Comparison of ENCODE assay signal across 1 cellular context in the genomic region with DNA sequence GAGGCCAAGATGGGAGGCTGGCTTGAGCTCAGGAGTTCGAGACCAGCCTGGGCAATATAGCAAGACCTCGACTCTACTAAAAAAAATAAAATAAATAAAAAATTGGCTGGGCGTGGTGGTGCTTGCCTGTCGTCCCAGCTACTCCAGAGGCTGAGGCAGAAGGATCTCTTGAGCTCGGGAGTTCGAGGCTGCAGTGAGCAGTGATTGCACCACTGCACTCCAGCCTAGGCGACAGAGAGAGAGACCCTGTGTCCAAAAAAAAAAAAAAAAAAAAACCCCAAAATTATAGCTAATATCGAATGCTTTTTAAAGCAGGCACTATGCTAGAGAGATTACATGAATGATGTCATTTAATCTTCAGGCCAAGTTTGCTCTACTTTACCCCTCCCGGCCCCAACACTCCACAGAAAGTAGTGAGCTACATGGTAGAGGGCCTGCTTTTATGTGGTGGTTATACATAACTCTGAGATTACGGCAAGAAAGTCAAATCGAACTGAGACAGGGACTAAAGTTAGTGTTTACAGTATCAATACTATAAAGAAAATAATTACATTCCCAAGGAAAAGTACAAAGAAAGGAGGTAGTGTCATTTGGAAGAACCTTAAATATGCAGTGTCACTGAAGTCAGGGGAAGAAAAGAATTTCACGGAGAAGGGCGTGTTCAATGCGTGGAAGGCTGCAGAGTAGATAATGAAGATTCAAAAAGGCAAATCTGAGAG.
TF ChIP-seq lines count a peak whose summit lies in the region.

No MANE protein-coding gene starts in this region.

TF ChIP-seq in GM23338, 12 proteins besides CTCF, POLR2A, EP300 and RAD21 (continued from another document):
- TF ChIP-seq, protein P1, sequence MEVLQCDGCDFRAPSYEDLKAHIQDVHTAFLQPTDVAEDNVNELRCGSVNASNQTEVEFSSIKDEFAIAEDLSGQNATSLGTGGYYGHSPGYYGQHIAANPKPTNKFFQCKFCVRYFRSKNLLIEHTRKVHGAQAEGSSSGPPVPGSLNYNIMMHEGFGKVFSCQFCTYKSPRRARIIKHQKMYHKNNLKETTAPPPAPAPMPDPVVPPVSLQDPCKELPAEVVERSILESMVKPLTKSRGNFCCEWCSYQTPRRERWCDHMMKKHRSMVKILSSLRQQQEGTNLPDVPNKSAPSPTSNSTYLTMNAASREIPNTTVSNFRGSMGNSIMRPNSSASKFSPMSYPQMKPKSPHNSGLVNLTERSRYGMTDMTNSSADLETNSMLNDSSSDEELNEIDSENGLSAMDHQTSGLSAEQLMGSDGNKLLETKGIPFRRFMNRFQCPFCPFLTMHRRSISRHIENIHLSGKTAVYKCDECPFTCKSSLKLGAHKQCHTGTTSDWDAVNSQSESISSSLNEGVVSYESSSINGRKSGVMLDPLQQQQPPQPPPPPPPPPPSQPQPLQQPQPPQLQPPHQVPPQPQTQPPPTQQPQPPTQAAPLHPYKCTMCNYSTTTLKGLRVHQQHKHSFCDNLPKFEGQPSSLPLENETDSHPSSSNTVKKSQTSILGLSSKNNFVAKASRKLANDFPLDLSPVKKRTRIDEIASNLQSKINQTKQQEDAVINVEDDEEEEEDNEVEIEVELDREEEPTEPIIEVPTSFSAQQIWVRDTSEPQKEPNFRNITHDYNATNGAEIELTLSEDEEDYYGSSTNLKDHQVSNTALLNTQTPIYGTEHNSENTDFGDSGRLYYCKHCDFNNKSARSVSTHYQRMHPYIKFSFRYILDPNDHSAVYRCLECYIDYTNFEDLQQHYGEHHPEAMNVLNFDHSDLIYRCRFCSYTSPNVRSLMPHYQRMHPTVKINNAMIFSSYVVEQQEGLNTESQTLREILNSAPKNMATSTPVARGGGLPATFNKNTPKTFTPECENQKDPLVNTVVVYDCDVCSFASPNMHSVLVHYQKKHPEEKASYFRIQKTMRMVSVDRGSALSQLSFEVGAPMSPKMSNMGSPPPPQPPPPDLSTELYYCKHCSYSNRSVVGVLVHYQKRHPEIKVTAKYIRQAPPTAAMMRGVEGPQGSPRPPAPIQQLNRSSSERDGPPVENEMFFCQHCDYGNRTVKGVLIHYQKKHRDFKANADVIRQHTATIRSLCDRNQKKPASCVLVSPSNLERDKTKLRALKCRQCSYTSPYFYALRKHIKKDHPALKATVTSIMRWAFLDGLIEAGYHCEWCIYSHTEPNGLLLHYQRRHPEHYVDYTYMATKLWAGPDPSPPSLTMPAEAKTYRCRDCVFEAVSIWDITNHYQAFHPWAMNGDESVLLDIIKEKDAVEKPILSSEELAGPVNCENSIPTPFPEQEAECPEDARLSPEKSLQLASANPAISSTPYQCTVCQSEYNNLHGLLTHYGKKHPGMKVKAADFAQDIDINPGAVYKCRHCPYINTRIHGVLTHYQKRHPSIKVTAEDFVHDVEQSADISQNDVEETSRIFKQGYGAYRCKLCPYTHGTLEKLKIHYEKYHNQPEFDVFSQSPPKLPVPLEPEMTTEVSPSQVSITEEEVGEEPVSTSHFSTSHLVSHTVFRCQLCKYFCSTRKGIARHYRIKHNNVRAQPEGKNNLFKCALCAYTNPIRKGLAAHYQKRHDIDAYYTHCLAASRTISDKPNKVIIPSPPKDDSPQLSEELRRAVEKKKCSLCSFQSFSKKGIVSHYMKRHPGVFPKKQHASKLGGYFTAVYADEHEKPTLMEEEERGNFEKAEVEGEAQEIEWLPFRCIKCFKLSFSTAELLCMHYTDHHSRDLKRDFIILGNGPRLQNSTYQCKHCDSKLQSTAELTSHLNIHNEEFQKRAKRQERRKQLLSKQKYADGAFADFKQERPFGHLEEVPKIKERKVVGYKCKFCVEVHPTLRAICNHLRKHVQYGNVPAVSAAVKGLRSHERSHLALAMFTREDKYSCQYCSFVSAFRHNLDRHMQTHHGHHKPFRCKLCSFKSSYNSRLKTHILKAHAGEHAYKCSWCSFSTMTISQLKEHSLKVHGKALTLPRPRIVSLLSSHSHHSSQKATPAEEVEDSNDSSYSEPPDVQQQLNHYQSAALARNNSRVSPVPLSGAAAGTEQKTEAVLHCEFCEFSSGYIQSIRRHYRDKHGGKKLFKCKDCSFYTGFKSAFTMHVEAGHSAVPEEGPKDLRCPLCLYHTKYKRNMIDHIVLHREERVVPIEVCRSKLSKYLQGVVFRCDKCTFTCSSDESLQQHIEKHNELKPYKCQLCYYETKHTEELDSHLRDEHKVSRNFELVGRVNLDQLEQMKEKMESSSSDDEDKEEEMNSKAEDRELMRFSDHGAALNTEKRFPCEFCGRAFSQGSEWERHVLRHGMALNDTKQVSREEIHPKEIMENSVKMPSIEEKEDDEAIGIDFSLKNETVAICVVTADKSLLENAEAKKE (CRISPR knock-in tag; IDR thresholded peaks at IDR 0.05), result no peak
- TF ChIP-seq EZH2phosphoT487 (IDR thresholded peaks at IDR 0.05; ENCODE audit: unreplicated experiment) (no peak), ETS1 (IDR thresholded peaks at IDR 0.05) (no peak), EZH2 (IDR thresholded peaks at IDR 0.05; ENCODE audit: low read depth, unreplicated experiment) (no peak), NANOG (IDR thresholded peaks at IDR 0.05; ENCODE audit: borderline replicate concordance) (no peak), STAT1 (IDR thresholded peaks at IDR 0.05; ENCODE audit: unreplicated experiment) (no peak)
